Comparison of ENCODE assay signal across 8 cellular contexts in the genomic region with DNA sequence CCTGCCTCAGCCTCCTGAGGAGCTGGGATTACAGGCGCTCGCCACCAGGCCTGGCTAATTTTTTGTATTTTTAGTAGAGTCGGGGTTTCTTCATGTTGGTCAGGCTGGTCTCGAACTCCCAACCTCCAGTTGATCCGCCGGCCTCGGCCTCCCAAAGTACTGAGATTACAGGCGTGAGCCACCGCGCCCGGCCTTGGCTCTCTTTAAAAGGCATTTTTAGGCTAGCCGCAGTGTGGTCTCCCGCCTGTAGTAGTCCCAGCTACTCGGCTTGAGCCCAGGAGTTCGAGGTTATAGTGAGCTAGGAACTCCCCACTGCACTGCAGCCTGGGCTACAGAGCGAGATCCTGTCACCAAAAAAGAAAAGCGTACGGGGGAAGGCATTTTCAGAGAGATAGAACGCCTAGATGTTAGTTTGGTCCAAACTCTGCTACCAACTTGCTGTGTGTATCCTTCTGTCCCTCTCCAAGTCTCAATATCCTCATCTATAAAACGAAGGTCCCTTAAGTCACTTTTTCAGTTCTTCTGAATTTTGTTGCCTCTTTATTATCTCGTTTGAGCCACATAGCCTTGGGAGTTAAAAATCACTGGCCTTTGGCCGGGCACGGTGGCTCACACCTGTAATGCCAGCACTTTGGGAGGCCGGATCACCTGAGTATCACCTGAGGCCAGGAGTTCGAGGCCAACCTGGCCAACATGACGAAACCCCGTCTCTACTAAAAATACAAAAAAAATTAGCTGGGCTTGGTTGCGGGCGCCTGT. TPM values are rescaled to one million over a fixed set of nuclear protein-coding genes. Genes with fewer than 3 reads are reported as not detected.
DNase-seq lines count a peak whose midpoint lies in the region; ATAC-seq, FAIRE-seq and TF ChIP-seq lines count a peak whose summit lies in the region.

No MANE protein-coding gene starts in this region.

- ATAC-seq in HG03571 (IDR thresholded peaks at IDR 0.05; ENCODE audit: unreplicated experiment), result no peak

- no peaks in the 10 kb centered on the region for H3K27me3 Mint-ChIP-seq in astrocyte (ENCODE audit: low read depth, unreplicated experiment)

- H3K9me3 Mint-ChIP-seq in astrocyte (ENCODE audit: unreplicated experiment), result no peaks in the 10 kb centered on the region

- H3K4me3 ChIP-seq in Peyer's patch (peak overlapping the region; percentile 47 to 84 (median 56)), astrocyte (ENCODE audit: insufficient read depth, low read depth, low read length) (peak overlapping the region; percentile 79), kidney (ENCODE audit: low read length in 2 of 2) (peak overlapping the region; percentile 93 to 95)

- H3K36me3 ChIP-seq in Peyer's patch (peaks cover 0 to 42% (median 0%) of the 10 kb centered on the region in 3 donors), astrocyte (ENCODE audit: insufficient read depth, low read length) (peaks cover under 1% of the 10 kb centered on the region), kidney (ENCODE audit: control insufficient read depth in 1 of 2, insufficient read depth in 2 of 2, low read length in 2 of 2) (peaks cover 7 to 19% of the 10 kb centered on the region in 2 donors)

- DNase-seq in NCI-H748 (lab: John Stamatoyannopoulos, UW; ENCODE audit: unreplicated experiment) (peak; percentile 7), NCI-H748 treated with DMSO at 0.1 percent for 48 hours (lab: John Stamatoyannopoulos, UW) (no peak), Peyer's patch (peak; percentile 31 to 62 (median 58)), astrocyte (ENCODE audit: low read depth) (peak; percentile 12), kidney (peak; percentile 73), NCI-H187 treated with DMSO at 0.1 percent for 48 hours (lab: John Stamatoyannopoulos, UW) (no peak)
- DNase-seq in stimulated activated CD4-positive, alpha-beta T cell treated with anti-CD3 and anti-CD28 coated beads, Interleukin-2, amount 100 ng/mL, for 4 hours (ENCODE audit: low read depth), result peak; percentile 5

- no peaks in the 10 kb centered on the region for H3K27me3 ChIP-seq in Peyer's patch
- no peaks in the 10 kb centered on the region for H3K27me3 ChIP-seq in astrocyte (ENCODE audit: insufficient read depth, low read length)

- peak overlapping the region; percentile 87 for H3K4me3 Mint-ChIP-seq in astrocyte (ENCODE audit: unreplicated experiment)

- H3K9me3 ChIP-seq in Peyer's patch, result no peaks in the 10 kb centered on the region
- H3K9me3 ChIP-seq in astrocyte (ENCODE audit: insufficient read depth, low read depth, low read length), result no peaks in the 10 kb centered on the region
- H3K9me3 ChIP-seq in kidney (ENCODE audit: control insufficient read depth in 1 of 2, low read length in 2 of 2), result no peaks in the 10 kb centered on the region

- H3K9ac ChIP-seq in astrocyte (ENCODE audit: low read length), result peak overlapping the region; percentile 88
- H3K9ac ChIP-seq in kidney (ENCODE audit: low read length in 2 of 2), result peak overlapping the region in 1 of 2 donors; percentile 92

- intact Hi-C loops in kidney (cut with DNase I), result no loop called here

- FAIRE-seq in astrocyte (lab: Jason Lieb, UNC) (no peak), kidney (lab: Jason Lieb, UNC) (no peak)

- H3K36me3 Mint-ChIP-seq in astrocyte (ENCODE audit: low read depth, unreplicated experiment), result no peaks in the 10 kb centered on the region

- no peaks in the 10 kb centered on the region for H4K20me1 ChIP-seq in astrocyte (ENCODE audit: insufficient read depth, low read length)

- peak in 3 of 6 experiments; percentile 25 to 30 (median 29) for TF ChIP-seq CTCF in Peyer's patch (IDR thresholded peaks at IDR 0.05)
- TF ChIP-seq CTCF in astrocyte (IDR thresholded peaks at IDR 0.05; ENCODE audit: insufficient read depth, low read depth, low read length), result no peak
- no peak for TF ChIP-seq CTCF in kidney (IDR thresholded peaks at IDR 0.05; ENCODE audit: borderline replicate concordance, extremely low read depth, insufficient read depth)

- H3K4me1 ChIP-seq in Peyer's patch (peaks cover 0 to 31% (median 5%) of the 10 kb centered on the region in 4 donors), astrocyte (ENCODE audit: insufficient read depth, low read length) (no peaks in the 10 kb centered on the region), kidney (ENCODE audit: control insufficient read depth in 1 of 2, insufficient read depth in 1 of 2, low read depth in 1 of 2, low read length in 2 of 2) (peaks cover 6 to 9% of the 10 kb centered on the region in 2 donors)

- peak overlapping the region; percentile 79 for H2AFZ ChIP-seq in astrocyte (ENCODE audit: low read depth, low read length)

- H3K4me2 ChIP-seq in astrocyte (ENCODE audit: low read length), result peak overlapping the region; percentile 83

- H3K27ac ChIP-seq in Peyer's patch (peak overlapping the region; percentile 71 to 94 (median 88)), astrocyte (ENCODE audit: low read depth, low read length) (peak overlapping the region; percentile 86), kidney (ENCODE audit: low read depth in 2 of 2, low read length in 2 of 2) (peak overlapping the region in 1 of 2 donors; percentile 13)

- TF ChIP-seq POLR2A in Peyer's patch (IDR thresholded peaks at IDR 0.05), result no peak

- peak overlapping the region; percentile 89 for H3K27ac Mint-ChIP-seq in astrocyte (ENCODE audit: unreplicated experiment)

- peaks cover 5% of the 10 kb centered on the region for H3K4me1 Mint-ChIP-seq in astrocyte (ENCODE audit: low read depth, unreplicated experiment)

- H3K79me2 ChIP-seq in astrocyte (ENCODE audit: insufficient read depth, low read length), result peaks cover 11% of the 10 kb centered on the region

RNA-seq across cellular contexts. Expression of a gene that starts 0.7 kb away (rescaled TPM):
- total RNA-seq in Peyer's patch, result 10 to 100 TPM; 27.2 to 68.0 (median 32.2) TPM
- 10.4 and 11.6 TPM in 2 replicates for total RNA-seq in astrocyte
- 14.6 TPM for total RNA-seq in kidney
- 13.2 TPM for polyA plus RNA-seq in kidney (ENCODE audit: insufficient read depth, low read depth, low replicate concordance)

RNA-seq across cellular contexts. Expression of a gene that starts 40.0 kb away (rescaled TPM):
- total RNA-seq in Peyer's patch, result 10 to 100 TPM; 36.6 to 51.7 (median 44.6) TPM
- 72.6 and 78.5 TPM in 2 replicates for total RNA-seq in astrocyte
- total RNA-seq in kidney, result 51.5 TPM
- polyA plus RNA-seq in kidney (ENCODE audit: insufficient read depth, low read depth, low replicate concordance), result 23.2 TPM

Comparison
In these comparisons a context has a peak if more than half of its experiments do, and no peak if none do; other contexts are left out.
1. DNase-seq: peak in NCI-H748 (single experiment), Peyer's patch (3 of 3), astrocyte (single experiment), kidney (single experiment) and stimulated activated CD4-positive, alpha-beta T cell treated with anti-CD3 and anti-CD28 coated beads, Interleukin-2, amount 100 ng/mL, for 4 hours (single experiment); none in NCI-H748 treated with DMSO at 0.1 percent for 48 hours (single experiment) and NCI-H187 treated with DMSO at 0.1 percent for 48 hours (single experiment).
2. Peak in every context shown above with its lines, with median percentiles within 50 percentile points of each other: H3K4me3 ChIP-seq.